ENCODE assay signal across 1 cellular context in genomic region chr6:22589118-22589517, GRCh38.
"Had no signal": no experiment of that assay in that cellular context is flagged by ENCODE, and none has a peak within 500 bp of the region (broad histone marks: within the 10 kb centered on the region; RNA-seq: fewer than 3 reads in every experiment).

No MANE protein-coding gene starts in this region.

- ATAC-seq: GM12878 had no signal

- H3K4me3 ChIP-seq: GM12878 had no signal
